ENCODE assay signal across 1 cellular context in the genomic region with DNA sequence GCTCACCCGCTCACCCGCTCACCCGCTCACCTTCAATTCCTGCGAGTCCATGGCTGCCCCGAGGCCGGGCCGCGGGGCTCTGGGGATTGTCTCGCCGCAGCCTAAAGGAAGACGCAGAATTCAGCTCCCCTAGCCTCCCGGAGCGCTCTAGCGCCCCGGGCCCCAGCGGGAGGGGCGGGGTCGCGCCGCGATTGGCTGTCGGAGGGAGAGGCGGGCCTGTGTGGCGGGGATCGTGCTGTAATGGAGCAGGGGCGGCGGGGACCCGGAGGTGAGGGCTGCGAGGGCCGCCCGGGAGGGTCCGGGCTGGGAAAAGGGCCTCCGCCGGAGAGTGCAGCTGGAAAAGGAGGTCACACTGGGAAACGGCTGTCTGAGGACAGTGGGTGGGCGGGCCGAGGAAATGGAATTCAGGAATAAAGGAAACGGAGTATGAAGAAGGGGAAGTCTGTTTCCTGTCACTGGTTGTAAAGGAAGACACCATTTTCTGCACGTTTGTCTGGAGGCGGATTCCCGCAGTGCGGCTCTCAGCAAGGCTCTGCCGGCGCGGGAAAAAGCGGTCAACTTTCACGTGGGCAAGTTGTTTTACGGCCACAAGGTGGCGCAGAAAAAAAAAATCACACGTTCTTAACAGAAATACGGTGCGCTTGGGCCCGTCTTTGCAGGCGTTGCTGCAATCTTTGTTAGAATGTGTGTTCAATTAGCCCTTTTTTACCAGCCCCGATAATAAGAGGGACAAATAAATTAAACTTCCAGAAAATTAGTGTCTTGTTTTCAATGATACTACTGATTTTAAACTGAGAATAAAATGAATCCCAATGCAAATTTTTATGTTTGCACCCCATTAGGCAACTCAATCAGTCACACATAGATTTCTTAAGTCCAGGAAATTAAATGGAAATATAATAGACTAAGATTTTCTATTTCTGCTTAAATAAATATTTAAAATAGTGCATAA.
TF ChIP-seq lines count a peak whose summit lies in the region.

A gene (minus strand): TSS at position 122 of the 952 bp plus-strand sequence. CDS start 71 bp downstream, at position 51.

TF ChIP-seq in K562, 482 proteins besides CTCF, POLR2A, EP300 and RAD21 (continued from another document and continues in another):
- TF ChIP-seq, protein P1, sequence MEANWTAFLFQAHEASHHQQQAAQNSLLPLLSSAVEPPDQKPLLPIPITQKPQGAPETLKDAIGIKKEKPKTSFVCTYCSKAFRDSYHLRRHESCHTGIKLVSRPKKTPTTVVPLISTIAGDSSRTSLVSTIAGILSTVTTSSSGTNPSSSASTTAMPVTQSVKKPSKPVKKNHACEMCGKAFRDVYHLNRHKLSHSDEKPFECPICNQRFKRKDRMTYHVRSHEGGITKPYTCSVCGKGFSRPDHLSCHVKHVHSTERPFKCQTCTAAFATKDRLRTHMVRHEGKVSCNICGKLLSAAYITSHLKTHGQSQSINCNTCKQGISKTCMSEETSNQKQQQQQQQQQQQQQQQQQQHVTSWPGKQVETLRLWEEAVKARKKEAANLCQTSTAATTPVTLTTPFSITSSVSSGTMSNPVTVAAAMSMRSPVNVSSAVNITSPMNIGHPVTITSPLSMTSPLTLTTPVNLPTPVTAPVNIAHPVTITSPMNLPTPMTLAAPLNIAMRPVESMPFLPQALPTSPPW (CRISPR knock-in tag; IDR thresholded peaks at IDR 0.05), result peak; percentile 90
- TF ChIP-seq NCOA2 (IDR thresholded peaks at IDR 0.05; ENCODE audit: partially characterized antibody in 2 of 2) (peak in 1 of 2 experiments; percentile 78), BHLHE40 (IDR thresholded peaks at IDR 0.05; ENCODE audit: low read length) (peak; percentile 83), ARNT (IDR thresholded peaks at IDR 0.05) (peak; percentile 78 to 89; a peak in 2 of 4 replicates), TEAD1 (CRISPR knock-in tag; IDR thresholded peaks at IDR 0.05) (peak in 1 of 2 experiments; percentile 58; a peak in 1 of 4 replicates), CXXC5 (CRISPR knock-in tag; IDR thresholded peaks at IDR 0.05) (peak; percentile 85), ATF7 (IDR thresholded peaks at IDR 0.05) (peak; percentile 76), E2F3 (CRISPR knock-in tag; IDR thresholded peaks at IDR 0.05) (peak; percentile 94), ZNF146 (CRISPR knock-in tag; IDR thresholded peaks at IDR 0.05; ENCODE audit: unreplicated experiment) (no peak), STAG1 (CRISPR knock-in tag; IDR thresholded peaks at IDR 0.05; ENCODE audit: borderline replicate concordance) (no peak), L3MBTL2 (IDR thresholded peaks at IDR 0.05) (peak; percentile 98), NR1H2 (CRISPR knock-in tag; IDR thresholded peaks at IDR 0.05) (0 out of 2 replicates have a peak, but pooled peaks have one; percentile 85), SMC3 (conservative IDR thresholded peaks at IDR 0.05; ENCODE audit: insufficient read depth, low read depth, low read length) (peak; percentile 52; the same call in 1 of the 2 replicates), PCBP1 (IDR thresholded peaks at IDR 0.05; ENCODE audit: low read depth, low read length, poor library complexity, severe bottlenecking) (peak; percentile 24), ARHGAP35 (IDR thresholded peaks at IDR 0.05; ENCODE audit: partially characterized antibody) (no peak), NCOA1 (IDR thresholded peaks at IDR 0.05; ENCODE audit: low read depth) (peak; percentile 65; the same call in 1 of the 2 replicates), NCOR1 (IDR thresholded peaks at IDR 0.05) (0 out of 2 replicates have a peak, but pooled peaks have one; percentile 32), POLR2AphosphoS5 (IDR thresholded peaks at IDR 0.05; ENCODE audit: control insufficient read depth, insufficient read depth, low read depth, low read length) (peak; percentile 79), ZNF780A (CRISPR knock-in tag; IDR thresholded peaks at IDR 0.05) (no peak), PCBP2 (IDR thresholded peaks at IDR 0.05; ENCODE audit: low read depth, low read length, poor library complexity, severe bottlenecking) (no peak), ZNF717 (CRISPR knock-in tag; IDR thresholded peaks at IDR 0.05) (no peak), FOSL1 (tag; conservative IDR thresholded peaks at IDR 0.05) (no peak)
- TF ChIP-seq, protein P2, sequence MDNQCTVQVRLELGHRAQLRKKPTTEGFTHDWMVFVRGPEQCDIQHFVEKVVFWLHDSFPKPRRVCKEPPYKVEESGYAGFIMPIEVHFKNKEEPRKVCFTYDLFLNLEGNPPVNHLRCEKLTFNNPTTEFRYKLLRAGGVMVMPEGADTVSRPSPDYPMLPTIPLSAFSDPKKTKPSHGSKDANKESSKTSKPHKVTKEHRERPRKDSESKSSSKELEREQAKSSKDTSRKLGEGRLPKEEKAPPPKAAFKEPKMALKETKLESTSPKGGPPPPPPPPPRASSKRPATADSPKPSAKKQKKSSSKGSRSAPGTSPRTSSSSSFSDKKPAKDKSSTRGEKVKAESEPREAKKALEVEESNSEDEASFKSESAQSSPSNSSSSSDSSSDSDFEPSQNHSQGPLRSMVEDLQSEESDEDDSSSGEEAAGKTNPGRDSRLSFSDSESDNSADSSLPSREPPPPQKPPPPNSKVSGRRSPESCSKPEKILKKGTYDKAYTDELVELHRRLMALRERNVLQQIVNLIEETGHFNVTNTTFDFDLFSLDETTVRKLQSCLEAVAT (IDR thresholded peaks at IDR 0.05), result peak; percentile 64 to 67; a peak in 3 of 4 replicates
- TF ChIP-seq, protein P3, sequence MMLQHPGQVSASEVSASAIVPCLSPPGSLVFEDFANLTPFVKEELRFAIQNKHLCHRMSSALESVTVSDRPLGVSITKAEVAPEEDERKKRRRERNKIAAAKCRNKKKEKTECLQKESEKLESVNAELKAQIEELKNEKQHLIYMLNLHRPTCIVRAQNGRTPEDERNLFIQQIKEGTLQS (IDR thresholded peaks at IDR 0.05), result no peak
- TF ChIP-seq, protein P3 (CRISPR knock-in tag; conservative IDR thresholded peaks at IDR 0.05), result no peak; the same call in 1 of the 2 replicates
- TF ChIP-seq, protein P4, sequence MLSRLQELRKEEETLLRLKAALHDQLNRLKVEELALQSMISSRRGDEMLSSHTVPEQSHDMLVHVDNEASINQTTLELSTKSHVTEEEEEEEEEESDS (CRISPR knock-in tag; IDR thresholded peaks at IDR 0.05), result no peak
- TF ChIP-seq, protein P5, sequence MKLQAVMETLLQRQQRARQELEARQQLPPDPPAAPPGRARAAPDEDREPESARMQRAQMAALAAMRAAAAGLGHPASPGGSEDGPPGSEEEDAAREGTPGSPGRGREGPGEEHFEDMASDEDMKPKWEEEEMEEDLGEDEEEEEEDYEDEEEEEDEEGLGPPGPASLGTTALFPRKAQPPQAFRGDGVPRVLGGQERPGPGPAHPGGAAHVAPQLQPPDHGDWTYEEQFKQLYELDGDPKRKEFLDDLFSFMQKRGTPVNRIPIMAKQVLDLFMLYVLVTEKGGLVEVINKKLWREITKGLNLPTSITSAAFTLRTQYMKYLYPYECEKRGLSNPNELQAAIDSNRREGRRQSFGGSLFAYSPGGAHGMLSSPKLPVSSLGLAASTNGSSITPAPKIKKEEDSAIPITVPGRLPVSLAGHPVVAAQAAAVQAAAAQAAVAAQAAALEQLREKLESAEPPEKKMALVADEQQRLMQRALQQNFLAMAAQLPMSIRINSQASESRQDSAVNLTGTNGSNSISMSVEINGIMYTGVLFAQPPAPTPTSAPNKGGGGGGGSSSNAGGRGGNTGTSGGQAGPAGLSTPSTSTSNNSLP (IDR thresholded peaks at IDR 0.05; ENCODE audit: borderline replicate concordance, low read depth, low read length), result 0 out of 2 replicates have a peak, but pooled peaks have one; percentile 49
- TF ChIP-seq, protein P6, sequence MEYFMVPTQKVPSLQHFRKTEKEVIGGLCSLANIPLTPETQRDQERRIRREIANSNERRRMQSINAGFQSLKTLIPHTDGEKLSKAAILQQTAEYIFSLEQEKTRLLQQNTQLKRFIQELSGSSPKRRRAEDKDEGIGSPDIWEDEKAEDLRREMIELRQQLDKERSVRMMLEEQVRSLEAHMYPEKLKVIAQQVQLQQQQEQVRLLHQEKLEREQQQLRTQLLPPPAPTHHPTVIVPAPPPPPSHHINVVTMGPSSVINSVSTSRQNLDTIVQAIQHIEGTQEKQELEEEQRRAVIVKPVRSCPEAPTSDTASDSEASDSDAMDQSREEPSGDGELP (CRISPR knock-in tag; IDR thresholded peaks at IDR 0.05; ENCODE audit: borderline replicate concordance), result peak; percentile 85
- TF ChIP-seq, protein P7, sequence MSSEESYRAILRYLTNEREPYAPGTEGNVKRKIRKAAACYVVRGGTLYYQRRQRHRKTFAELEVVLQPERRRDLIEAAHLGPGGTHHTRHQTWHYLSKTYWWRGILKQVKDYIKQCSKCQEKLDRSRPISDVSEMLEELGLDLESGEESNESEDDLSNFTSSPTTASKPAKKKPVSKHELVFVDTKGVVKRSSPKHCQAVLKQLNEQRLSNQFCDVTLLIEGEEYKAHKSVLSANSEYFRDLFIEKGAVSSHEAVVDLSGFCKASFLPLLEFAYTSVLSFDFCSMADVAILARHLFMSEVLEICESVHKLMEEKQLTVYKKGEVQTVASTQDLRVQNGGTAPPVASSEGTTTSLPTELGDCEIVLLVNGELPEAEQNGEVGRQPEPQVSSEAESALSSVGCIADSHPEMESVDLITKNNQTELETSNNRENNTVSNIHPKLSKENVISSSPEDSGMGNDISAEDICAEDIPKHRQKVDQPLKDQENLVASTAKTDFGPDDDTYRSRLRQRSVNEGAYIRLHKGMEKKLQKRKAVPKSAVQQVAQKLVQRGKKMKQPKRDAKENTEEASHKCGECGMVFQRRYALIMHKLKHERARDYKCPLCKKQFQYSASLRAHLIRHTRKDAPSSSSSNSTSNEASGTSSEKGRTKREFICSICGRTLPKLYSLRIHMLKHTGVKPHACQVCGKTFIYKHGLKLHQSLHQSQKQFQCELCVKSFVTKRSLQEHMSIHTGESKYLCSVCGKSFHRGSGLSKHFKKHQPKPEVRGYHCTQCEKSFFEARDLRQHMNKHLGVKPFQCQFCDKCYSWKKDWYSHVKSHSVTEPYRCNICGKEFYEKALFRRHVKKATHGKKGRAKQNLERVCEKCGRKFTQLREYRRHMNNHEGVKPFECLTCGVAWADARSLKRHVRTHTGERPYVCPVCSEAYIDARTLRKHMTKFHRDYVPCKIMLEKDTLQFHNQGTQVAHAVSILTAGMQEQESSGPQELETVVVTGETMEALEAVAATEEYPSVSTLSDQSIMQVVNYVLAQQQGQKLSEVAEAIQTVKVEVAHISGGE (CRISPR knock-in tag; IDR thresholded peaks at IDR 0.05), result peak in 1 of 3 experiments; percentile 47; a peak in 1 of 6 replicates
- TF ChIP-seq, protein P8, sequence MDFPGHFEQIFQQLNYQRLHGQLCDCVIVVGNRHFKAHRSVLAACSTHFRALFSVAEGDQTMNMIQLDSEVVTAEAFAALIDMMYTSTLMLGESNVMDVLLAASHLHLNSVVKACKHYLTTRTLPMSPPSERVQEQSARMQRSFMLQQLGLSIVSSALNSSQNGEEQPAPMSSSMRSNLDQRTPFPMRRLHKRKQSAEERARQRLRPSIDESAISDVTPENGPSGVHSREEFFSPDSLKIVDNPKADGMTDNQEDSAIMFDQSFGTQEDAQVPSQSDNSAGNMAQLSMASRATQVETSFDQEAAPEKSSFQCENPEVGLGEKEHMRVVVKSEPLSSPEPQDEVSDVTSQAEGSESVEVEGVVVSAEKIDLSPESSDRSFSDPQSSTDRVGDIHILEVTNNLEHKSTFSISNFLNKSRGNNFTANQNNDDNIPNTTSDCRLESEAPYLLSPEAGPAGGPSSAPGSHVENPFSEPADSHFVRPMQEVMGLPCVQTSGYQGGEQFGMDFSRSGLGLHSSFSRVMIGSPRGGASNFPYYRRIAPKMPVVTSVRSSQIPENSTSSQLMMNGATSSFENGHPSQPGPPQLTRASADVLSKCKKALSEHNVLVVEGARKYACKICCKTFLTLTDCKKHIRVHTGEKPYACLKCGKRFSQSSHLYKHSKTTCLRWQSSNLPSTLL (IDR thresholded peaks at IDR 0.05), result no peak
- TF ChIP-seq, protein P9, sequence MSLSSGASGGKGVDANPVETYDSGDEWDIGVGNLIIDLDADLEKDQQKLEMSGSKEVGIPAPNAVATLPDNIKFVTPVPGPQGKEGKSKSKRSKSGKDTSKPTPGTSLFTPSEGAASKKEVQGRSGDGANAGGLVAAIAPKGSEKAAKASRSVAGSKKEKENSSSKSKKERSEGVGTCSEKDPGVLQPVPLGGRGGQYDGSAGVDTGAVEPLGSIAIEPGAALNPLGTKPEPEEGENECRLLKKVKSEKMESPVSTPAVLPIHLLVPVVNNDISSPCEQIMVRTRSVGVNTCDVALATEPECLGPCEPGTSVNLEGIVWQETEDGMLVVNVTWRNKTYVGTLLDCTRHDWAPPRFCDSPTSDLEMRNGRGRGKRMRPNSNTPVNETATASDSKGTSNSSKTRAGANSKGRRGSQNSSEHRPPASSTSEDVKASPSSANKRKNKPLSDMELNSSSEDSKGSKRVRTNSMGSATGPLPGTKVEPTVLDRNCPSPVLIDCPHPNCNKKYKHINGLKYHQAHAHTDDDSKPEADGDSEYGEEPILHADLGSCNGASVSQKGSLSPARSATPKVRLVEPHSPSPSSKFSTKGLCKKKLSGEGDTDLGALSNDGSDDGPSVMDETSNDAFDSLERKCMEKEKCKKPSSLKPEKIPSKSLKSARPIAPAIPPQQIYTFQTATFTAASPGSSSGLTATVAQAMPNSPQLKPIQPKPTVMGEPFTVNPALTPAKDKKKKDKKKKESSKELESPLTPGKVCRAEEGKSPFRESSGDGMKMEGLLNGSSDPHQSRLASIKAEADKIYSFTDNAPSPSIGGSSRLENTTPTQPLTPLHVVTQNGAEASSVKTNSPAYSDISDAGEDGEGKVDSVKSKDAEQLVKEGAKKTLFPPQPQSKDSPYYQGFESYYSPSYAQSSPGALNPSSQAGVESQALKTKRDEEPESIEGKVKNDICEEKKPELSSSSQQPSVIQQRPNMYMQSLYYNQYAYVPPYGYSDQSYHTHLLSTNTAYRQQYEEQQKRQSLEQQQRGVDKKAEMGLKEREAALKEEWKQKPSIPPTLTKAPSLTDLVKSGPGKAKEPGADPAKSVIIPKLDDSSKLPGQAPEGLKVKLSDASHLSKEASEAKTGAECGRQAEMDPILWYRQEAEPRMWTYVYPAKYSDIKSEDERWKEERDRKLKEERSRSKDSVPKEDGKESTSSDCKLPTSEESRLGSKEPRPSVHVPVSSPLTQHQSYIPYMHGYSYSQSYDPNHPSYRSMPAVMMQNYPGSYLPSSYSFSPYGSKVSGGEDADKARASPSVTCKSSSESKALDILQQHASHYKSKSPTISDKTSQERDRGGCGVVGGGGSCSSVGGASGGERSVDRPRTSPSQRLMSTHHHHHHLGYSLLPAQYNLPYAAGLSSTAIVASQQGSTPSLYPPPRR (CRISPR knock-in tag; IDR thresholded peaks at IDR 0.05; ENCODE audit: borderline replicate concordance), result no peak
- TF ChIP-seq, protein P10, sequence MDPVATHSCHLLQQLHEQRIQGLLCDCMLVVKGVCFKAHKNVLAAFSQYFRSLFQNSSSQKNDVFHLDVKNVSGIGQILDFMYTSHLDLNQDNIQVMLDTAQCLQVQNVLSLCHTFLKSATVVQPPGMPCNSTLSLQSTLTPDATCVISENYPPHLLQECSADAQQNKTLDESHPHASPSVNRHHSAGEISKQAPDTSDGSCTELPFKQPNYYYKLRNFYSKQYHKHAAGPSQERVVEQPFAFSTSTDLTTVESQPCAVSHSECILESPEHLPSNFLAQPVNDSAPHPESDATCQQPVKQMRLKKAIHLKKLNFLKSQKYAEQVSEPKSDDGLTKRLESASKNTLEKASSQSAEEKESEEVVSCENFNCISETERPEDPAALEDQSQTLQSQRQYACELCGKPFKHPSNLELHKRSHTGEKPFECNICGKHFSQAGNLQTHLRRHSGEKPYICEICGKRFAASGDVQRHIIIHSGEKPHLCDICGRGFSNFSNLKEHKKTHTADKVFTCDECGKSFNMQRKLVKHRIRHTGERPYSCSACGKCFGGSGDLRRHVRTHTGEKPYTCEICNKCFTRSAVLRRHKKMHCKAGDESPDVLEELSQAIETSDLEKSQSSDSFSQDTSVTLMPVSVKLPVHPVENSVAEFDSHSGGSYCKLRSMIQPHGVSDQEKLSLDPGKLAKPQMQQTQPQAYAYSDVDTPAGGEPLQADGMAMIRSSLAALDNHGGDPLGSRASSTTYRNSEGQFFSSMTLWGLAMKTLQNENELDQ (CRISPR knock-in tag; IDR thresholded peaks at IDR 0.05; ENCODE audit: borderline replicate concordance), result peak; percentile 74; the same call in 1 of the 2 replicates
